ENCODE assay signal across 10 cellular contexts in genomic region chr2:17104454-17104853, GRCh38.
A peak's percentile ranks its signal among the peaks of the same experiment; 100 is the strongest.
DNase-seq lines count a peak whose midpoint lies in the region; ATAC-seq and TF ChIP-seq lines count a peak whose summit lies in the region.
"Had no signal": no experiment of that assay in that cellular context is flagged by ENCODE, and none has a peak within 500 bp of the region (broad histone marks: within the 10 kb centered on the region; RNA-seq: fewer than 3 reads in every experiment).

No MANE protein-coding gene starts in this region.

- no peaks in the 10 kb centered on the region for H3K4me1 Mint-ChIP-seq in immature natural killer cell

- no peak overlapping the region for H3K4me3 Mint-ChIP-seq in immature natural killer cell

- H3K9ac ChIP-seq in colonic mucosa (ENCODE audit: low read depth in 2 of 2, low read length in 2 of 2): no peak overlapping the region

- H3K9me3 Mint-ChIP-seq in immature natural killer cell: peaks cover 2 to 35% (median 8%) of the 10 kb centered on the region in 6 donors

- DNase-seq in germinal center (ENCODE audit: low spot score): peak; percentile 8
- DNase-seq in colonic mucosa: no peak
- DNase-seq in immature natural killer cell: no peak
- DNase-seq in T-helper 2 cell: no peak
- no peak for DNase-seq in stimulated activated CD4-positive, alpha-beta T cell treated with anti-CD3 and anti-CD28 coated beads, Interleukin-2, amount 100 ng/mL, for 24 hours
- DNase-seq: mesendoderm; stimulated activated CD4-positive, alpha-beta T cell treated with anti-CD3 and anti-CD28 coated beads, Interleukin-4, amount 100 ng/mL, for 1 hour had no signal

- peaks cover 0 to 6% (median 3%) of the 10 kb centered on the region in 3 donors for H3K27me3 Mint-ChIP-seq in immature natural killer cell (ENCODE audit: low read depth in 3 of 3)

- no peak overlapping the region for H3K27ac Mint-ChIP-seq in immature natural killer cell

- H3K27ac ChIP-seq in colonic mucosa: no peak overlapping the region

- no peak for TF ChIP-seq CTCF in colonic mucosa (IDR thresholded peaks at IDR 0.05)

- no peaks in the 10 kb centered on the region for H3K36me3 Mint-ChIP-seq in immature natural killer cell

- no peak overlapping the region for H3K4me3 ChIP-seq in colonic mucosa

- ATAC-seq in GM18517 (IDR thresholded peaks at IDR 0.05; ENCODE audit: unreplicated experiment) (peak; percentile 78), GM21786 (IDR thresholded peaks at IDR 0.05; ENCODE audit: unreplicated experiment) (peak; percentile 69), HG03558 (IDR thresholded peaks at IDR 0.05; ENCODE audit: extremely low read depth, unreplicated experiment) (peak; percentile 68)

- H3K9me3 ChIP-seq in colonic mucosa: no peaks in the 10 kb centered on the region

- H3K4me1 ChIP-seq in colonic mucosa: no peaks in the 10 kb centered on the region

- H3K36me3 ChIP-seq in colonic mucosa: no peaks in the 10 kb centered on the region

- no peaks in the 10 kb centered on the region for H3K27me3 ChIP-seq in colonic mucosa

- intact Hi-C loops in colonic mucosa (cut with DNase I): no loop called here
